8 cellular contexts compared by ENCODE assay signal in genomic region chrX:48945517-48946348, GRCh38. TPM values are rescaled to one million over a fixed set of nuclear protein-coding genes. Genes with fewer than 3 reads are reported as not detected.
DNase-seq lines count a peak whose midpoint lies in the region; ATAC-seq and TF ChIP-seq lines count a peak whose summit lies in the region.

No MANE protein-coding gene starts in this region.

- DNase-seq in A172 (ENCODE audit: low spot score) = peak; percentile 25
- DNase-seq in ELR (ENCODE audit: low read depth) = peak; percentile 62
- peak; percentile 58 for DNase-seq in MM.1S
- DNase-seq in activated CD4-positive, alpha-beta T cell treated with anti-CD3 and anti-CD28 coated beads, Interleukin-2, amount 10 ng/mL, durations not matched to agents 7 days and 5 days = peak; percentile 58
- peak; percentile 28 for DNase-seq in epidermal melanocyte (ENCODE audit: insufficient read length, low spot score)
- peak; percentile 54 for DNase-seq in naive B cell
- no peak for DNase-seq in OCI-M2 (lab: John Stamatoyannopoulos, UW; ENCODE audit: unreplicated experiment)

- no peaks in the 10 kb centered on the region for H3K27me3 Mint-ChIP-seq in activated CD4-positive, alpha-beta T cell treated with anti-CD3 and anti-CD28 coated beads, Interleukin-2, amount 10 ng/mL, durations not matched to agents 7 days and 5 days
- H3K27me3 Mint-ChIP-seq in naive B cell = no peaks in the 10 kb centered on the region

- no peak overlapping the region for H3K4me3 Mint-ChIP-seq in activated CD4-positive, alpha-beta T cell treated with anti-CD3 and anti-CD28 coated beads, Interleukin-2, amount 10 ng/mL, durations not matched to agents 7 days and 5 days
- peak overlapping the region in 4 of 8 donors; percentile 11 to 54 (median 36) for H3K4me3 Mint-ChIP-seq in naive B cell

- H3F3A ChIP-seq in MM.1S (ENCODE audit: insufficient read depth, low read length) = peaks cover 29% of the 10 kb centered on the region

- ATAC-seq in naive B cell (ENCODE audit: low read depth in 2 of 2) (peak; percentile 65 to 75), HG02623 (IDR thresholded peaks at IDR 0.05; ENCODE audit: unreplicated experiment) (no peak)

- peak; percentile 79 for TF ChIP-seq CTCF in MM.1S (IDR thresholded peaks at IDR 0.05; ENCODE audit: low read length)

- H3K4me2 ChIP-seq in MM.1S (ENCODE audit: low read depth, low read length) = peak overlapping the region; percentile 60

- no peaks in the 10 kb centered on the region for H3K9me3 ChIP-seq in MM.1S (replicated peaks; ENCODE audit: insufficient read depth, low read length)

- POLR2A ChIA-PET in activated CD4-positive, alpha-beta T cell treated with anti-CD3 and anti-CD28 coated beads, Interleukin-2, amount 10 ng/mL, durations not matched to agents 7 days and 5 days (lab: Charles Lee) = no interaction called here

- H3K9me3 Mint-ChIP-seq in activated CD4-positive, alpha-beta T cell treated with anti-CD3 and anti-CD28 coated beads, Interleukin-2, amount 10 ng/mL, durations not matched to agents 7 days and 5 days = no peaks in the 10 kb centered on the region
- H3K9me3 Mint-ChIP-seq in naive B cell = no peaks in the 10 kb centered on the region

- H3K79me2 ChIP-seq in MM.1S (ENCODE audit: low read length) = peaks cover 74% of the 10 kb centered on the region

- peak overlapping the region; percentile 56 for H3K9ac ChIP-seq in MM.1S (ENCODE audit: low read length)

- CTCF ChIA-PET in activated CD4-positive, alpha-beta T cell treated with anti-CD3 and anti-CD28 coated beads, Interleukin-2, amount 10 ng/mL, durations not matched to agents 7 days and 5 days (lab: Charles Lee) = interaction anchor here (0.7 to 1.8 kb wide), 6 partner anchors 9 to 54 kb away, joined by 3 to 8 read pairs (median 4); no protein-coding TSS in a partner anchor

- peak overlapping the region; percentile 40 for H3K4me3 ChIP-seq in MM.1S (ENCODE audit: low read length)

- peaks cover 40% of the 10 kb centered on the region for H3K4me1 ChIP-seq in MM.1S (ENCODE audit: low read length)

- H4K20me1 ChIP-seq in MM.1S (ENCODE audit: insufficient read depth, low read length) = no peaks in the 10 kb centered on the region

- no peaks in the 10 kb centered on the region for H3K9me2 ChIP-seq in MM.1S (replicated peaks; ENCODE audit: insufficient read depth, low read length)

- no peak overlapping the region for H2AFZ ChIP-seq in MM.1S (ENCODE audit: low read length)

- H3K4me1 Mint-ChIP-seq in activated CD4-positive, alpha-beta T cell treated with anti-CD3 and anti-CD28 coated beads, Interleukin-2, amount 10 ng/mL, durations not matched to agents 7 days and 5 days = peaks cover 57% of the 10 kb centered on the region
- H3K4me1 Mint-ChIP-seq in naive B cell = peaks cover 28 to 48% (median 34%) of the 10 kb centered on the region in 3 donors

- peak overlapping the region; percentile 90 for H3K27ac ChIP-seq in MM.1S (ENCODE audit: low read length)

- no peaks in the 10 kb centered on the region for H3K27me3 ChIP-seq in MM.1S (replicated peaks; ENCODE audit: insufficient read depth, low read length)

- H3K36me3 Mint-ChIP-seq in activated CD4-positive, alpha-beta T cell treated with anti-CD3 and anti-CD28 coated beads, Interleukin-2, amount 10 ng/mL, durations not matched to agents 7 days and 5 days (ENCODE audit: low read depth) = peaks cover 29% of the 10 kb centered on the region
- H3K36me3 Mint-ChIP-seq in naive B cell = peaks cover 0 to 6% of the 10 kb centered on the region in 2 donors

- H3K36me3 ChIP-seq in MM.1S (replicated peaks; ENCODE audit: insufficient read depth, low read length) = no peaks in the 10 kb centered on the region

- H3K27ac Mint-ChIP-seq in activated CD4-positive, alpha-beta T cell treated with anti-CD3 and anti-CD28 coated beads, Interleukin-2, amount 10 ng/mL, durations not matched to agents 7 days and 5 days = peak overlapping the region; percentile 73
- peak overlapping the region; percentile 49 to 92 (median 62) for H3K27ac Mint-ChIP-seq in naive B cell

RNA-seq across cellular contexts. Expression of gene OTUD5, which starts 11.7 kb away (rescaled TPM):
- total RNA-seq in A172 (2014; rRNA removed; shearing (Covaris generic)) = 26.4 and 31.5 TPM in 2 replicates
- total RNA-seq in activated CD4-positive, alpha-beta T cell treated with anti-CD3 and anti-CD28 coated beads, Interleukin-2, amount 10 ng/mL, durations not matched to agents 7 days and 5 days = 10 to 100 TPM; 49.0 to 54.1 TPM
- polyA plus RNA-seq in naive B cell (ENCODE audit: low read depth in 6 of 6) = 10 to 100 TPM; 27.6 to 53.2 (median 39.1) TPM

RNA-seq across cellular contexts. Expression of gene KCND1, which starts 25.9 kb away (rescaled TPM):
- 0.67 and 0.91 TPM in 2 replicates for total RNA-seq in A172 (2014; rRNA removed; shearing (Covaris generic))
- total RNA-seq in activated CD4-positive, alpha-beta T cell treated with anti-CD3 and anti-CD28 coated beads, Interleukin-2, amount 10 ng/mL, durations not matched to agents 7 days and 5 days = 1 to 10 TPM; 2.9 to 3.6 TPM
- polyA plus RNA-seq in naive B cell (ENCODE audit: low read depth in 6 of 6) = 1 to 10 TPM in 1 of 6 donors, under 1 TPM in 2, not detected in 3; 0.12 to 2.0 (median 0.18) TPM

RNA-seq across cellular contexts. Expression of gene PIM2, which starts 26.9 kb away (rescaled TPM):
- 0.59 and 0.74 TPM in 2 replicates for total RNA-seq in A172 (2014; rRNA removed; shearing (Covaris generic))
- total RNA-seq in activated CD4-positive, alpha-beta T cell treated with anti-CD3 and anti-CD28 coated beads, Interleukin-2, amount 10 ng/mL, durations not matched to agents 7 days and 5 days = 100 to 1,000 TPM; 152 to 154 TPM
- polyA plus RNA-seq in naive B cell (ENCODE audit: low read depth in 6 of 6) = 100 to 1,000 TPM; 202 to 489 (median 254) TPM

RNA-seq across cellular contexts. Expression of gene SLC35A2, which starts 34.3 kb away (rescaled TPM):
- total RNA-seq in A172 (2014; rRNA removed; shearing (Covaris generic)) = 18.9 and 32.6 TPM in 2 replicates
- total RNA-seq in activated CD4-positive, alpha-beta T cell treated with anti-CD3 and anti-CD28 coated beads, Interleukin-2, amount 10 ng/mL, durations not matched to agents 7 days and 5 days = 10 to 100 TPM; 14.0 to 16.8 TPM
- polyA plus RNA-seq in naive B cell (ENCODE audit: low read depth in 6 of 6) = 10 to 100 TPM in 3 of 6 donors, 1 to 10 TPM in 3; 8.5 to 11.6 (median 10.0) TPM

RNA-seq across cellular contexts. Expression of gene PQBP1, which starts 48.0 kb away (rescaled TPM):
- total RNA-seq in A172 (2014; rRNA removed; shearing (Covaris generic)) = 57.4 and 59.2 TPM in 2 replicates
- total RNA-seq in activated CD4-positive, alpha-beta T cell treated with anti-CD3 and anti-CD28 coated beads, Interleukin-2, amount 10 ng/mL, durations not matched to agents 7 days and 5 days = 10 to 100 TPM; 69.4 to 77.6 TPM
- polyA plus RNA-seq in naive B cell (ENCODE audit: low read depth in 6 of 6) = 100 to 1,000 TPM in 1 of 6 donors, 10 to 100 TPM in 5; 56.8 to 101 (median 83.6) TPM

Comparison
In these comparisons a context has a peak if more than half of its experiments do, and no peak if none do; other contexts are left out.
1. RNA of gene PIM2, which starts 26.9 kb away (total RNA-seq): 152 to 154 TPM in activated CD4-positive, alpha-beta T cell treated with anti-CD3 and anti-CD28 coated beads, Interleukin-2, amount 10 ng/mL, durations not matched to agents 7 days and 5 days; 0.59 to 0.74 TPM in A172; every median in the first group is over 10 times any median in the second.